8 cellular contexts compared by ENCODE assay signal in the genomic region with DNA sequence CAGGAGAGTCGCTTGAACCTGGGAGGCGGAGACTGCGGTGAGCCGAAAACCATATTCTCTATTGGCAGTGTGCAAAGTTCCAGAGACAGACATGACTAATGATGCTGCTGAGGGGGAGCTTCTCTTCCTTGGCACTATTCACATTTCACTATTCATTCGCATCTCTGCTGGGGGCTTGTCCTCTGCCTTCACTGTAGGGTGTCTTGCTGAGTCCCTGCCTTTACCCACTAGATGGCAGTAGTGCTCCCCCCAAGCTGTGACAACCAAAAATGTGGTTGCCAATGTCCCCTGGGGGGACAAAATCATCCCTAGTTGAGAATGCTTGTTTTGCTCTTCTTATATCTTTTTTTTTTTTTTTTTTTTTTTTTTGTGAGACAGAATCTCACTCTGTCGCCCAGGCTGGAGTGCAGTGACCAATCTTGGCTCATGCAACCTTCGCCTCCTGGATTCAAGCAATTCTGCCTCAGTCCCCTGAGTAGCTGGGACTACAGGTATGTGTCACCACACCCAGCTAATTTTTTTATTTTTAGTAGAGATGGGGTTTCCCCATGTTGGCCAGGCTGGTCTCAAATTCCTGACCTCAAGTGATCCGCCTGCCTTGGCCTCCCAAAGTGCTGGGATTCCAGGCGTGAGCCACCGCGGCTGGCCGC. TPM values are rescaled to one million over a fixed set of nuclear protein-coding genes. Genes with fewer than 3 reads are reported as not detected.
A peak's percentile ranks its signal among the peaks of the same experiment; 100 is the strongest.
DNase-seq lines count a peak whose midpoint lies in the region; ATAC-seq and TF ChIP-seq lines count a peak whose summit lies in the region.
"Not testable (repeated sequence)": the region's sequence is repeated elsewhere in the genome, so short reads cannot be mapped to it uniquely, and the experiment has no call there.

No MANE protein-coding gene starts in this region.

- peak overlapping the region in 1 of 10 donors; percentile 12 for H3K27ac ChIP-seq in heart right ventricle
- H3K27ac ChIP-seq in upper lobe of right lung, result not testable (repeated sequence)

- not testable (repeated sequence) for H3K4me1 Mint-ChIP-seq in progenitor cell of endocrine pancreas (ENCODE audit: low read depth)

- 81 to 83% methylated on average over 12 of the region's 12 CpGs for WGBS in heart right ventricle, 2 donors

- not testable (repeated sequence) for H3K27me3 Mint-ChIP-seq in progenitor cell of endocrine pancreas

- intact Hi-C loops in heart right ventricle (cut with DNase I), result loop anchor here (1.0 to 10.0 kb wide), 9 partner anchors 56 to 339 kb away; a partner anchor contains a TSS
- intact Hi-C loops in upper lobe of right lung (cut with DNase I), result not testable (repeated sequence)

- peak overlapping the region; percentile 37 for H3K27ac Mint-ChIP-seq in progenitor cell of endocrine pancreas

- not testable (repeated sequence) for H3K4me3 Mint-ChIP-seq in progenitor cell of endocrine pancreas (ENCODE audit: low read depth)

- not testable (repeated sequence) for H3K9me3 ChIP-seq in heart right ventricle, upper lobe of right lung

- H3K9me3 Mint-ChIP-seq in progenitor cell of endocrine pancreas (ENCODE audit: low read depth), result not testable (repeated sequence)

- DNase-seq in GM06990 (ENCODE audit: extremely low read depth, insufficient read length) (peak; percentile 49), NCI-H2107 treated with DMSO at 0.1 percent for 48 hours (lab: John Stamatoyannopoulos, UW; ENCODE audit: unreplicated experiment) (peak; percentile 66), T-helper 9 cell (peak; percentile 46), amygdala (lab: John Stamatoyannopoulos, UW) (peak in 50 of 56 donors; percentile 12 to 83 (median 46)), heart right ventricle (peak in 1 of 2 donors; percentile 73), progenitor cell of endocrine pancreas (ENCODE audit: low spot score, unreplicated experiment) (peak; percentile 32)
- DNase-seq in upper lobe of right lung, result not testable (repeated sequence)

- H3K36me3 ChIP-seq in GM06990 (ENCODE audit: control insufficient read depth, insufficient read depth, low read length) (peaks cover 16% of the 10 kb centered on the region), heart right ventricle (peaks cover 3 to 83% (median 24%) of the 10 kb centered on the region in 9 donors), upper lobe of right lung (peaks cover 54% of the 10 kb centered on the region)

- ATAC-seq in HG02973 (IDR thresholded peaks at IDR 0.05; ENCODE audit: unreplicated experiment), result peak; percentile 51
- ATAC-seq in heart right ventricle, result peak; percentile 60 to 82 (median 76)
- peak; percentile 78 for ATAC-seq in upper lobe of right lung

- TF ChIP-seq CTCF in GM06990 (IDR thresholded peaks at IDR 0.05; ENCODE audit: insufficient read depth, low read length, poor library complexity, severe bottlenecking) (peak; percentile 86), heart right ventricle (IDR thresholded peaks at IDR 0.05) (peak; percentile 79 to 86 (median 85)), progenitor cell of endocrine pancreas (IDR thresholded peaks at IDR 0.05; ENCODE audit: unreplicated experiment) (peak; percentile 75), upper lobe of right lung (IDR thresholded peaks at IDR 0.05) (peak; percentile 85)

- H3K27me3 ChIP-seq in GM06990 (replicated peaks; ENCODE audit: control insufficient read depth, insufficient read depth, low read length); heart right ventricle; upper lobe of right lung: not testable (repeated sequence)

- H3K36me3 Mint-ChIP-seq in progenitor cell of endocrine pancreas (ENCODE audit: insufficient read depth), result peaks cover 17% of the 10 kb centered on the region

- H3K4me1 ChIP-seq in heart right ventricle, result peaks cover 0 to 23% (median 7%) of the 10 kb centered on the region in 9 donors
- H3K4me1 ChIP-seq in upper lobe of right lung, result peaks cover 23% of the 10 kb centered on the region

- H3K4me3 ChIP-seq in GM06990 (replicated peaks; ENCODE audit: low read depth, low read length); heart right ventricle; upper lobe of right lung: not testable (repeated sequence)

RNA-seq across cellular contexts. Expression of a gene that starts 57.5 kb away (rescaled TPM):
- total RNA-seq in heart right ventricle (10 to 100 TPM; 26.4 to 42.3 (median 31.6) TPM), progenitor cell of endocrine pancreas (190 and 197 TPM in 2 replicates), upper lobe of right lung (118 TPM)
- 10 to 100 TPM; 10.1 to 28.8 TPM for polyA plus RNA-seq in heart right ventricle
